8 cellular contexts compared by ENCODE assay signal in the genomic region with DNA sequence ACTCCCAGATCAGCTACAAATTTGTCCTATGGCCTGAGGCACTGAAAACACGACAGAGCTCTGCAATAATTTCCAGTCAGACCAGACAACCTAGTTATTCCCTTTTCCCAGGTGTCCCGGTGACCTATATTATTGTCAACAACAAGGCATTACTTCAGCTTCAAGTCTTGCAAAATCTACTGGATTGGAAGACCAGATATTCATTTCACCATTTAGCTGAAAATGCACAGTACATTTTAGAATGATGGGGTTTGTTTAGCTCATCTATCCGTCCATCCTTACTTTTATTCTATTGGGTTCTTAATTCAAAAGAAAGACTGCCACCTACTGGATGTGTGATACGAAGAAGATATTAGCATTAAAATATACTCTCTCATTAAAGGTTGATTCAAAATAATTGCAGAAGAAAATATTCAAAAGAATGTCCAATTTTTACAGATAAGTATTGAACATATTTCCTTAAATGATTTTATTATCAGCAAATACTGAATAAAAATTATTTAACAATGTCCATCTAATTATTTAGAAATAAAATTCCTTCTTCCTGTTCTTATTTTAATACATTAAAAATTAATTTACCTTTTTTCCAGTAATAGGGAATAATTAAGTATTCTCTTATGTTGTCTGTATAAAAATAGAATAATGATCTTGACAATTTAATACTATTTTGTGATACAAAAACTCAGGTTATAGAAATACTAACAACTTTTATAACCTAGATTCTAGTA.
DNase-seq lines count a peak whose midpoint lies in the region; ATAC-seq and TF ChIP-seq lines count a peak whose summit lies in the region.

No MANE protein-coding gene starts in this region.

- no peak overlapping the region for H3K4me3 Mint-ChIP-seq in progenitor cell of endocrine pancreas (ENCODE audit: low read depth)

- H3K27me3 Mint-ChIP-seq in progenitor cell of endocrine pancreas, result no peaks in the 10 kb centered on the region

- ATAC-seq in HG02884 (IDR thresholded peaks at IDR 0.05; ENCODE audit: unreplicated experiment) (no peak), HG03280 (IDR thresholded peaks at IDR 0.05; ENCODE audit: unreplicated experiment) (no peak)

- peak; percentile 62 for TF ChIP-seq CTCF in progenitor cell of endocrine pancreas (IDR thresholded peaks at IDR 0.05; ENCODE audit: unreplicated experiment)

- H3K9me3 Mint-ChIP-seq in progenitor cell of endocrine pancreas (ENCODE audit: low read depth), result no peaks in the 10 kb centered on the region

- no peak overlapping the region for H3K27ac Mint-ChIP-seq in progenitor cell of endocrine pancreas

- DNase-seq in NOMO-1 treated with DMSO at 0.1 percent for 48 hours (lab: John Stamatoyannopoulos, UW; ENCODE audit: unreplicated experiment) (peak; percentile 8), NOMO-1 treated with dmso at 0.1 percent for 144 hours (lab: John Stamatoyannopoulos, UW; ENCODE audit: unreplicated experiment) (no peak), NCI-H69 (lab: John Stamatoyannopoulos, UW) (peak; percentile 82), dermis microvascular lymphatic vessel endothelial cell (ENCODE audit: low read depth in 2 of 2) (peak; percentile 21 to 50), progenitor cell of endocrine pancreas (ENCODE audit: low spot score, unreplicated experiment) (no peak), NOMO-1 (lab: John Stamatoyannopoulos, UW; ENCODE audit: unreplicated experiment in 2 of 2) (no peak)

- H3K36me3 Mint-ChIP-seq in progenitor cell of endocrine pancreas (ENCODE audit: insufficient read depth), result no peaks in the 10 kb centered on the region

- H3K4me1 Mint-ChIP-seq in progenitor cell of endocrine pancreas (ENCODE audit: low read depth), result peaks cover 39% of the 10 kb centered on the region

Comparison
In these comparisons a context has a peak if more than half of its experiments do, and no peak if none do; other contexts are left out.
1. DNase-seq: peak in NOMO-1 treated with DMSO at 0.1 percent for 48 hours (single experiment), NCI-H69 (single experiment) and dermis microvascular lymphatic vessel endothelial cell (2 of 2); none in NOMO-1 treated with dmso at 0.1 percent for 144 hours (single experiment), progenitor cell of endocrine pancreas (single experiment) and NOMO-1 (0 of 2).